ENCODE assay signal across 8 cellular contexts in the genomic region with DNA sequence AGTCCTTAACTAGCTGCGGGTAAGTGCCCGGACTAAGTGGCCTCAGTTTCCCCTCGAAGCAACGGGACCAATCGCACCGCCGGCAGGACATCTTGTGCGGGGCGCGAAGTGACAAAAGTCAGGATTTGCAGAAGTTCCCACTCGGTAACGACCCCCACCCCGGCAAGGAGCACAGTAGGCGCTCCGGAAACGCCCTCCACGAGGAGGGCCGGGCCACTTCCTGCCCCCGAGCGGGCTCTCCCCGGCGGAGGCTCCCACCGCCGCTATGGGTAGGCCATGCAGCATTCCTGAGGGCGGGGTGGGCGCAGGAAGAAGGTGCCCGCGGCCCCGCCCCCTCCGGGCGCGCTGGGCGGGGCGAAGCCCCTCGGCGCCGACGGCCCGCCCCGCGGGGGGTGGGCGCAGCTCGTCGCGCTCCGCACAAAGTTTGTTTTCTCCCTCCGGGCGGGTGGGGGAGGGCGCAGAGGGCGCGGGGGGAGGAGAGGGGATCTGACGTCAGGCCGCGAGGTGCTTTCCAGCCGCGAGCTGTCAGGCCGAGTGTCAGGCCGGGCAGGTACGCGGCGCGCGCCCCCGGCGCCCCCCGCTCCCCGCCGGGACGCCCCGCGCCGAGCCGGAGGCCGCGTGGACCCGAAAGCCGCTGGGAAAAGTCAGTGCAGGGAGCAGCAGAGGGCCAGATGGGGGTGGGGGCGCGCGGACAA.
DNase-seq lines count a peak whose midpoint lies in the region; ATAC-seq lines count a peak whose summit lies in the region.

A gene (plus strand): TSS at position 495 of the 695 bp plus-strand sequence. CDS start 5,178 bp downstream, outside the sequence.

- peak; percentile 61 for ATAC-seq in HG02840 (IDR thresholded peaks at IDR 0.05; ENCODE audit: low FRiP score, unreplicated experiment)

- peak; percentile 7 for DNase-seq in NCI-H1694 treated with DMSO at 0.1 percent for 48 hours (lab: John Stamatoyannopoulos, UW)
- DNase-seq in NCI-H1694 (lab: John Stamatoyannopoulos, UW) = no peak
- peak; percentile 24 for DNase-seq in NCI-H2227 treated with DMSO at 0.1 percent for 48 hours (lab: John Stamatoyannopoulos, UW)
- DNase-seq in activated CD4-positive, alpha-beta T cell treated with anti-CD3 and anti-CD28 coated beads for 1 hour = peak; percentile 84
- peak; percentile 63 for DNase-seq in cerebellar cortex (ENCODE audit: low spot score)
- DNase-seq in kidney glomerular epithelial cell (lab: John Stamatoyannopoulos, UW) = peak; percentile 84
- peak; percentile 86 to 87 for DNase-seq in stimulated activated CD4-positive, alpha-beta T cell treated with anti-CD3 and anti-CD28 coated beads, Interleukin-1b, Interleukin-23, amount 100 ng/mL, for 4 hours (ENCODE audit: low read depth in 2 of 2)
